ENCODE assay signal across 9 cellular contexts in genomic region chr6:24547243-24547642, GRCh38. TPM values are rescaled to one million over a fixed set of nuclear protein-coding genes. Genes with fewer than 3 reads are reported as not detected.
A peak's percentile ranks its signal among the peaks of the same experiment; 100 is the strongest.
DNase-seq lines count a peak whose midpoint lies in the region; ATAC-seq lines count a peak whose summit lies in the region.
"Had no signal": no experiment of that assay in that cellular context is flagged by ENCODE, and none has a peak within 500 bp of the region (broad histone marks: within the 10 kb centered on the region; RNA-seq: fewer than 3 reads in every experiment).

No MANE protein-coding gene starts in this region.

- CTCF ChIA-PET in activated CD4-positive, alpha-beta memory T cell treated with anti-CD3 and anti-CD28 coated beads, Interleukin-2, amount 10 ng/mL, durations not matched to agents 7 days and 5 days (lab: Charles Lee) = interaction anchor here (0.8 to 1.4 kb wide), 6 partner anchors 9 to 220 kb away, joined by 3 to 4 read pairs (median 3); partner anchors contain the start of genes ACOT13 and TDP2

- no peak overlapping the region for H3K27ac Mint-ChIP-seq in activated CD4-positive, alpha-beta memory T cell treated with anti-CD3 and anti-CD28 coated beads, Interleukin-2, amount 10 ng/mL, durations not matched to agents 7 days and 5 days

- H4K20me1 ChIP-seq in Karpas-422 (ENCODE audit: insufficient read depth, low read depth, low read length) = no peaks in the 10 kb centered on the region

- H3K4me3 Mint-ChIP-seq in activated CD4-positive, alpha-beta memory T cell treated with anti-CD3 and anti-CD28 coated beads, Interleukin-2, amount 10 ng/mL, durations not matched to agents 7 days and 5 days = no peak overlapping the region

- H3K4me3 ChIP-seq in Karpas-422 (ENCODE audit: low read length) = no peak overlapping the region

- no peaks in the 10 kb centered on the region for H3K36me3 ChIP-seq in Karpas-422 (ENCODE audit: insufficient read depth, low read length)

- H3K9me3 ChIP-seq in Karpas-422 (ENCODE audit: low read length) = no peaks in the 10 kb centered on the region

- no peak overlapping the region for H3K9ac ChIP-seq in Karpas-422 (ENCODE audit: low read length)

- peaks cover 6% of the 10 kb centered on the region; the same call in 1 of the 2 replicates for H3K4me1 ChIP-seq in Karpas-422 (ENCODE audit: low read length)

- H3K36me3 Mint-ChIP-seq in activated CD4-positive, alpha-beta memory T cell treated with anti-CD3 and anti-CD28 coated beads, Interleukin-2, amount 10 ng/mL, durations not matched to agents 7 days and 5 days (ENCODE audit: low read depth) = no peaks in the 10 kb centered on the region

- ATAC-seq in GM19324 (IDR thresholded peaks at IDR 0.05; ENCODE audit: low FRiP score, unreplicated experiment) = no peak
- ATAC-seq: right cardiac atrium had no signal

- no peaks in the 10 kb centered on the region for H3K9me2 ChIP-seq in Karpas-422 (replicated peaks; ENCODE audit: insufficient read depth, low read length)

- DNase-seq in EH (ENCODE audit: low read depth) (peak; percentile 21), Karpas-422 (peak; percentile 75), iPS-NIHi7 (ENCODE audit: extremely low spot score) (peak; percentile 77), GM19240 (ENCODE audit: insufficient read length, low spot score) (no peak), HUDEP-2 (lab: John Stamatoyannopoulos, UW; ENCODE audit: unreplicated experiment in 76 of 76) (no peak), AG08395 (ENCODE audit: low spot score) (no peak)
- peak; percentile 54 for DNase-seq in activated CD4-positive, alpha-beta memory T cell treated with anti-CD3 and anti-CD28 coated beads, Interleukin-2, amount 10 ng/mL, durations not matched to agents 7 days and 5 days
- DNase-seq: right cardiac atrium had no signal

- H3K27me3 ChIP-seq in Karpas-422 (ENCODE audit: low read length) = no peaks in the 10 kb centered on the region

- H3K9me3 Mint-ChIP-seq in activated CD4-positive, alpha-beta memory T cell treated with anti-CD3 and anti-CD28 coated beads, Interleukin-2, amount 10 ng/mL, durations not matched to agents 7 days and 5 days = no peaks in the 10 kb centered on the region

- POLR2A ChIA-PET in activated CD4-positive, alpha-beta memory T cell treated with anti-CD3 and anti-CD28 coated beads, Interleukin-2, amount 10 ng/mL, durations not matched to agents 7 days and 5 days (lab: Charles Lee) = interaction anchor here (1.0 kb wide), 1 partner anchor 9 kb away, joined by 3 read pairs; no protein-coding TSS in a partner anchor

- no peaks in the 10 kb centered on the region for H3K79me2 ChIP-seq in Karpas-422 (ENCODE audit: low read length)

- peaks cover 10% of the 10 kb centered on the region for H3K27me3 Mint-ChIP-seq in activated CD4-positive, alpha-beta memory T cell treated with anti-CD3 and anti-CD28 coated beads, Interleukin-2, amount 10 ng/mL, durations not matched to agents 7 days and 5 days

- H3K4me1 Mint-ChIP-seq in activated CD4-positive, alpha-beta memory T cell treated with anti-CD3 and anti-CD28 coated beads, Interleukin-2, amount 10 ng/mL, durations not matched to agents 7 days and 5 days = peaks cover 5% of the 10 kb centered on the region

- no peak overlapping the region for H3K4me2 ChIP-seq in Karpas-422 (ENCODE audit: low read depth, low read length, poor library complexity, severe bottlenecking)

- H3K27ac ChIP-seq in Karpas-422 (ENCODE audit: low read length) = no peak overlapping the region

- H2AFZ ChIP-seq in Karpas-422 (ENCODE audit: low read length) = no peak overlapping the region

RNA-seq across cellular contexts. Expression of gene ALDH5A1, which starts 52.5 kb away (rescaled TPM):
- total RNA-seq in Karpas-422 (2014; rRNA removed; shearing (Covaris generic); ENCODE audit: low replicate concordance) = 33.1 and 33.9 TPM in 2 replicates
- 1 to 10 TPM; 2.5 to 3.7 TPM for total RNA-seq in activated CD4-positive, alpha-beta memory T cell treated with anti-CD3 and anti-CD28 coated beads, Interleukin-2, amount 10 ng/mL, durations not matched to agents 7 days and 5 days

RNA-seq across cellular contexts. Expression of gene GPLD1, which starts 57.9 kb away (rescaled TPM):
- total RNA-seq in Karpas-422 (2014; rRNA removed; shearing (Covaris generic); ENCODE audit: low replicate concordance) = 8.5 and 9.0 TPM in 2 replicates
- under 1 TPM; 0.18 to 0.20 TPM for total RNA-seq in activated CD4-positive, alpha-beta memory T cell treated with anti-CD3 and anti-CD28 coated beads, Interleukin-2, amount 10 ng/mL, durations not matched to agents 7 days and 5 days

Comparison
In these comparisons a context has a peak if more than half of its experiments do, and no peak if none do; other contexts are left out.
1. DNase-seq: peak in EH (single experiment), Karpas-422 (single experiment), activated CD4-positive, alpha-beta memory T cell treated with anti-CD3 and anti-CD28 coated beads, Interleukin-2, amount 10 ng/mL, durations not matched to agents 7 days and 5 days (single experiment) and iPS-NIHi7 (single experiment); none in GM19240 (single experiment), HUDEP-2 (0 of 76) and AG08395 (single experiment).